16 cellular contexts compared by ENCODE assay signal in the genomic region with DNA sequence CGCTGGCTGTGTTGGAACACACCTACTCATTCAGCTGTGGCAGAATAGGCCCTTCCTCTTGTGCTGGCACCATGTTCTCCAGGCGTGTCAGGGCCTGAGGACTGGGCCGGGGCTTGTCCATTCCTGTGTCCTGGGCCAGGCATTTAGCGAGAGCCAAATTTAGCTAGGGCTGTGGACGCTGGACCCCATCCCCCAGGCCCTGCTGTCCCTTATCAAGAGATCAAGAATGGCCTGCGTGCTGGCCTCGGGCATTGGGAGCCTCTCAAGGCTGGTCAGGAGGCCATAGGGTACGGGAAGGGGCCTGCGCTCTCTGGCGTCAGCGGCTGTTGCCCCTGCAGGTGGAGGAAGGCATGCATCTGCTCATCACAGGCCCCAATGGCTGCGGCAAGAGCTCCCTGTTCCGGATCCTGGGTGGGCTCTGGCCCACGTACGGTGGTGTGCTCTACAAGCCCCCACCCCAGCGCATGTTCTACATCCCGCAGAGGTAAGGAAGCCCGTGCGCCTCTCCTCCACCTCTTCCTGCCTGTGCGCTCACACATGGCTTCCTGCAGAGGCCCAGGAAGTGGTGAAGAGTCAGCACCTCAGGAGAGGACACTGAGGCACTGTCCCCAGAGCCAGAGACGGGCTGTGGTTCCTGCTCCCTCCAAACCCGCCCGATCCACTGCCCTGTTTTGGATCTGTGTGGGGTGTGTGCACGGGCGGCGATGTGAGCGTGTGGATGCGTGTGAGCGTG. TPM values are rescaled to one million over a fixed set of nuclear protein-coding genes. Genes with fewer than 3 reads are reported as not detected.
A peak's percentile ranks its signal among the peaks of the same experiment; 100 is the strongest.
DNase-seq lines count a peak whose midpoint lies in the region; ATAC-seq and TF ChIP-seq lines count a peak whose summit lies in the region.
"Had no signal": no experiment of that assay in that cellular context is flagged by ENCODE, and none has a peak within 500 bp of the region (broad histone marks: within the 10 kb centered on the region; RNA-seq: fewer than 3 reads in every experiment).

No MANE protein-coding gene starts in this region.

- no peak overlapping the region for H3K4me3 Mint-ChIP-seq in activated naive CD8-positive, alpha-beta T cell treated with anti-CD3 and anti-CD28 coated beads, Interleukin-2, amount 50 U/mL, for 24 hours
- H3K4me3 Mint-ChIP-seq: neural crest cell had no signal

- H3K9me3 ChIP-seq in cardiac muscle cell (ENCODE audit: low read depth) (no peaks in the 10 kb centered on the region), right atrium auricular region (no peaks in the 10 kb centered on the region), RWPE2 (ENCODE audit: severe bottlenecking) (no peaks in the 10 kb centered on the region), SJCRH30 (replicated peaks) (no peaks in the 10 kb centered on the region)
- H3K9me3 ChIP-seq: gastroesophageal sphincter, upper lobe of right lung had no signal

- H3K27me3 Mint-ChIP-seq in activated naive CD8-positive, alpha-beta T cell treated with anti-CD3 and anti-CD28 coated beads, Interleukin-2, amount 50 U/mL, for 24 hours: peaks cover 4% of the 10 kb centered on the region

- ATAC-seq in RWPE2 (ENCODE audit: low read depth): peak; percentile 76
- peak; percentile 41 for ATAC-seq in activated naive CD8-positive, alpha-beta T cell treated with anti-CD3 and anti-CD28 coated beads, Interleukin-2, amount 50 U/mL, for 24 hours
- peak; percentile 55 for ATAC-seq in stimulated activated naive CD8-positive, alpha-beta T cell treated with anti-CD3 and anti-CD28 coated beads, Interleukin-15, Interleukin-2, amounts not matched to agents 100 U/mL and 50 U/mL, for 24 hours
- ATAC-seq: gastroesophageal sphincter, upper lobe of right lung had no signal

- H3K4me1 ChIP-seq in cardiac muscle cell (ENCODE audit: low read depth): peaks cover 11% of the 10 kb centered on the region
- H3K4me1 ChIP-seq in right atrium auricular region: peaks cover 0 to 7% of the 10 kb centered on the region in 2 donors
- H3K4me1 ChIP-seq in RWPE2 (ENCODE audit: insufficient read depth, poor library complexity, severe bottlenecking): no peaks in the 10 kb centered on the region
- H3K4me1 ChIP-seq in SJCRH30: no peaks in the 10 kb centered on the region
- H3K4me1 ChIP-seq: upper lobe of right lung had no signal

- H3K36me3 Mint-ChIP-seq in activated naive CD8-positive, alpha-beta T cell treated with anti-CD3 and anti-CD28 coated beads, Interleukin-2, amount 50 U/mL, for 24 hours (ENCODE audit: low read depth): no peaks in the 10 kb centered on the region

- no peaks in the 10 kb centered on the region for H3K27me3 ChIP-seq in cardiac muscle cell
- H3K27me3 ChIP-seq in right atrium auricular region: no peaks in the 10 kb centered on the region
- no peaks in the 10 kb centered on the region for H3K27me3 ChIP-seq in RWPE2 (ENCODE audit: insufficient read depth, poor library complexity, severe bottlenecking)
- H3K27me3 ChIP-seq in SJCRH30: no peaks in the 10 kb centered on the region
- H3K27me3 ChIP-seq: gastroesophageal sphincter, upper lobe of right lung had no signal

- peaks cover 23% of the 10 kb centered on the region for H3K4me1 Mint-ChIP-seq in activated naive CD8-positive, alpha-beta T cell treated with anti-CD3 and anti-CD28 coated beads, Interleukin-2, amount 50 U/mL, for 24 hours

- no peak for DNase-seq in cardiac muscle cell (ENCODE audit: low read depth in 1 of 2, low spot score in 1 of 2)
- no peak for DNase-seq in right atrium auricular region (ENCODE audit: low spot score)
- DNase-seq in RWPE2 (ENCODE audit: low spot score): no peak
- DNase-seq in activated naive CD8-positive, alpha-beta T cell treated with anti-CD3 and anti-CD28 coated beads, Interleukin-2, amount 50 U/mL, for 24 hours: no peak
- DNase-seq in stimulated activated naive CD8-positive, alpha-beta T cell treated with anti-CD3 and anti-CD28 coated beads, Interleukin-15, Interleukin-2, amounts not matched to agents 100 U/mL and 50 U/mL, for 24 hours: no peak
- no peak for DNase-seq in SJCRH30
- no peak for DNase-seq in NCI-H2107 treated with DMSO at 0.1 percent for 48 hours (lab: John Stamatoyannopoulos, UW; ENCODE audit: unreplicated experiment)
- no peak for DNase-seq in stimulated activated naive CD4-positive, alpha-beta T cell treated with Interleukin-2 at 50 U/mL for 16 hours (lab: John Stamatoyannopoulos, UW)
- DNase-seq: cerebellar nuclear complex, DMS153, MM.1S, NCI-H2029, retina, upper lobe of right lung had no signal

- H3K27ac ChIP-seq in cardiac muscle cell: peak overlapping the region; percentile 51
- no peak overlapping the region for H3K27ac ChIP-seq in right atrium auricular region
- H3K27ac ChIP-seq in RWPE2 (ENCODE audit: poor library complexity, severe bottlenecking): no peak overlapping the region
- H3K27ac ChIP-seq in SJCRH30: no peak overlapping the region
- H3K27ac ChIP-seq: gastroesophageal sphincter, upper lobe of right lung had no signal

- H3K36me3 ChIP-seq in cardiac muscle cell: no peaks in the 10 kb centered on the region
- H3K36me3 ChIP-seq in right atrium auricular region: no peaks in the 10 kb centered on the region
- no peaks in the 10 kb centered on the region for H3K36me3 ChIP-seq in RWPE2 (ENCODE audit: low read depth)
- no peaks in the 10 kb centered on the region for H3K36me3 ChIP-seq in SJCRH30
- H3K36me3 ChIP-seq: upper lobe of right lung had no signal

- H3K9me3 Mint-ChIP-seq in activated naive CD8-positive, alpha-beta T cell treated with anti-CD3 and anti-CD28 coated beads, Interleukin-2, amount 50 U/mL, for 24 hours: no peaks in the 10 kb centered on the region

- H3K27ac Mint-ChIP-seq in activated naive CD8-positive, alpha-beta T cell treated with anti-CD3 and anti-CD28 coated beads, Interleukin-2, amount 50 U/mL, for 24 hours: no peak overlapping the region

- no peak overlapping the region for H3K4me3 ChIP-seq in cardiac muscle cell
- no peak overlapping the region for H3K4me3 ChIP-seq in right atrium auricular region
- H3K4me3 ChIP-seq in RWPE2 (ENCODE audit: severe bottlenecking): no peak overlapping the region
- no peak overlapping the region for H3K4me3 ChIP-seq in SJCRH30
- H3K4me3 ChIP-seq: gastroesophageal sphincter, upper lobe of right lung had no signal

- no peak for TF ChIP-seq CTCF in cardiac muscle cell (IDR thresholded peaks at IDR 0.05; ENCODE audit: low read depth, low read length)
- no peak for TF ChIP-seq CTCF in right atrium auricular region (IDR thresholded peaks at IDR 0.05)
- no peak for TF ChIP-seq CTCF in RWPE2 (IDR thresholded peaks at IDR 0.05; ENCODE audit: poor library complexity, severe bottlenecking)

RNA-seq across cellular contexts. Expression of a gene that starts 15.3 kb away (rescaled TPM):
- total RNA-seq in cardiac muscle cell (23.8 and 28.7 TPM in 2 replicates), right atrium auricular region (10 to 100 TPM; 15.2 to 18.0 TPM)
- 14.6 and 15.3 TPM in 2 replicates for polyA plus RNA-seq in cardiac muscle cell
- total RNA-seq in SJCRH30 (2014; rRNA removed; shearing (Covaris generic)): 4.8 and 4.9 TPM in 2 replicates

RNA-seq across cellular contexts. Expression of a gene that starts 15.7 kb away (rescaled TPM):
- total RNA-seq in cardiac muscle cell (74.7 and 94.0 TPM in 2 replicates), right atrium auricular region (100 to 1,000 TPM in 1 of 2 donors, 10 to 100 TPM in 1; 86.3 to 109 TPM)
- polyA plus RNA-seq in cardiac muscle cell: 189 and 269 TPM in 2 replicates
- 77.9 and 78.0 TPM in 2 replicates for total RNA-seq in SJCRH30 (2014; rRNA removed; shearing (Covaris generic))

RNA-seq across cellular contexts. Expression of a gene that starts 24.1 kb away (rescaled TPM):
- total RNA-seq in cardiac muscle cell (0.48 and 0.85 TPM in 2 replicates), right atrium auricular region (1 to 10 TPM; 5.6 to 8.2 TPM)
- 0.34 and 1.4 TPM in 2 replicates for polyA plus RNA-seq in cardiac muscle cell
- 2.0 and 3.7 TPM in 2 replicates for total RNA-seq in SJCRH30 (2014; rRNA removed; shearing (Covaris generic))

RNA-seq across cellular contexts. Expression of a gene that starts 40.9 kb away (rescaled TPM):
- total RNA-seq in cardiac muscle cell (not detected in 2 replicates), right atrium auricular region (10 to 100 TPM; 19.4 to 24.6 TPM)
- 0.57 and 0.71 TPM in 2 replicates for polyA plus RNA-seq in cardiac muscle cell
- 17.9 and 33.6 TPM in 2 replicates for total RNA-seq in SJCRH30 (2014; rRNA removed; shearing (Covaris generic))
- total RNA-seq: upper lobe of right lung had no signal

RNA-seq across cellular contexts. Expression of a gene that starts 52.2 kb away (rescaled TPM):
- total RNA-seq in cardiac muscle cell: 23.7 and 29.0 TPM in 2 replicates
- 35.8 and 37.3 TPM in 2 replicates for polyA plus RNA-seq in cardiac muscle cell
- 10 to 100 TPM; 71.3 to 76.6 TPM for total RNA-seq in right atrium auricular region
- total RNA-seq in SJCRH30 (2014; rRNA removed; shearing (Covaris generic)): 9.5 TPM in 2 replicates
